ENCODE assay signal across 22 cellular contexts in the genomic region with DNA sequence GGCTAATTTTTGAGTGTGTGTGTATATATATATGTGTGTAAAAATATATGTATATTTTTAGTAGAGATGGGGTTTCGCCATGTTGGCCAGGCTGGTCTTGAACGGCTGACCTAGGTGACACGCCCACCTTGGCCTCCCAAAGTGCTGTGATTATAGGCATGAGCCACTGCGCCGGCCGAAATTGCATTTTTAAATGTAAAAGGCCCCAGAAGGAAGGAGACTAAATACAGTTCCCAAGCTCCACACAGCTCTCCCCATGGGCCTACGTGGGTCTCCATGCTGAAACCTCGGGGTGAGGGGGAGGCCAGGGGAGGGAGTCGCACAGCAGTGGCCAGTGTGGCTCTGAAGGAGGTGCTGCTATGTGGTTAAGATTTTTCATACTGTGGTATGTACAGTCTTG. TPM values are rescaled to one million over a fixed set of nuclear protein-coding genes. Genes with fewer than 3 reads are reported as not detected.
DNase-seq lines count a peak whose midpoint lies in the region; ATAC-seq and TF ChIP-seq lines count a peak whose summit lies in the region.
"Had no signal": no experiment of that assay in that cellular context is flagged by ENCODE, and none has a peak within 500 bp of the region (broad histone marks: within the 10 kb centered on the region; RNA-seq: fewer than 3 reads in every experiment).

No MANE protein-coding gene starts in this region.

- H3K4me1 ChIP-seq in colonic mucosa (no peaks in the 10 kb centered on the region), spleen (peaks cover 0 to 14% (median 9%) of the 10 kb centered on the region in 6 donors), testis (no peaks in the 10 kb centered on the region)

- WGBS in spleen, 5 donors, result 82 to 97% (median 93%) methylated on average over 9 of the region's 9 CpGs
- 86 to 92% methylated on average over 9 of the region's 9 CpGs for WGBS in testis, 2 donors

- intact Hi-C loops in colonic mucosa (cut with DNase I) (no loop called here), spleen (cut with DNase I; ENCODE audit: low total_unique reads) (no loop called here), testis (cut with DNase I; ENCODE audit: low total_unique reads) (no loop called here), posterior cingulate gyrus (cut with DNase I) (no loop called here)

- peaks cover 34% of the 10 kb centered on the region for H3K4me1 Mint-ChIP-seq in activated CD4-positive, alpha-beta T cell treated with anti-CD3 and anti-CD28 coated beads, Interleukin-2, amount 10 ng/mL, durations not matched to agents 7 days and 5 days
- H3K4me1 Mint-ChIP-seq in activated naive CD8-positive, alpha-beta T cell treated with anti-CD3 and anti-CD28 coated beads, Interleukin-2, amount 10 ng/mL, durations not matched to agents 7 days and 5 days, result peaks cover 16% of the 10 kb centered on the region
- peaks cover 29% of the 10 kb centered on the region for H3K4me1 Mint-ChIP-seq in activated naive CD8-positive, alpha-beta T cell treated with anti-CD3 and anti-CD28 coated beads for 36 hours

- CTCF ChIA-PET in activated CD4-positive, alpha-beta T cell treated with anti-CD3 and anti-CD28 coated beads, Interleukin-2, amount 10 ng/mL, durations not matched to agents 7 days and 5 days (lab: Charles Lee), result interaction anchor here (1.6 kb wide), 1 partner anchor 12 kb away, joined by 5 read pairs; no protein-coding TSS in a partner anchor

- TF ChIP-seq POLR2A in spleen (IDR thresholded peaks at IDR 0.05), result no peak
- TF ChIP-seq POLR2A in testis (IDR thresholded peaks at IDR 0.05), result no peak

- TF ChIP-seq CTCF in colonic mucosa (IDR thresholded peaks at IDR 0.05) (no peak), spleen (IDR thresholded peaks at IDR 0.05 in 8 of 11, conservative IDR thresholded peaks at IDR 0.05 in 3 of 11) (no peak), testis (IDR thresholded peaks at IDR 0.05) (no peak)

- H3K27ac ChIP-seq in colonic mucosa (no peak overlapping the region), spleen (no peak overlapping the region), testis (no peak overlapping the region)
- H3K27ac ChIP-seq: 22Rv1, HL-60 had no signal

- DNase-seq in activated CD4-positive, alpha-beta T cell treated with anti-CD3 and anti-CD28 coated beads, Interleukin-2, amount 10 ng/mL, durations not matched to agents 7 days and 5 days, result no peak
- DNase-seq in activated CD4-positive, alpha-beta T cell treated with anti-CD3 and anti-CD28 coated beads, Interleukin-2, amount 50 U/mL, for 1 hour, result no peak
- DNase-seq in activated naive CD8-positive, alpha-beta T cell treated with anti-CD3 and anti-CD28 coated beads, Interleukin-2, amount 10 ng/mL, durations not matched to agents 7 days and 5 days, result no peak
- no peak for DNase-seq in activated naive CD8-positive, alpha-beta T cell treated with anti-CD3 and anti-CD28 coated beads for 36 hours
- peak; percentile 13 for DNase-seq in colonic mucosa
- DNase-seq in spleen, result peak; percentile 51
- DNase-seq in testis, result no peak
- no peak for DNase-seq in posterior cingulate gyrus
- DNase-seq: AML-193; GF-D8; Kasumi-1; MG63; NCI-H1092 treated with DMSO at 0.1 percent for 48 hours; NCI-H146; NCI-H2081; NCI-H2171 treated with DMSO at 0.1 percent for 48 hours; NK-92 treated with Interleukin-12 subunit alpha and Interleukin-12 subunit beta, amount 100 ng/mL, for 24 hours; Right ventricle myocardium superior had no signal

- H3K4me3 Mint-ChIP-seq in activated CD4-positive, alpha-beta T cell treated with anti-CD3 and anti-CD28 coated beads, Interleukin-2, amount 10 ng/mL, durations not matched to agents 7 days and 5 days, result no peak overlapping the region
- H3K4me3 Mint-ChIP-seq in activated naive CD8-positive, alpha-beta T cell treated with anti-CD3 and anti-CD28 coated beads, Interleukin-2, amount 10 ng/mL, durations not matched to agents 7 days and 5 days, result peak overlapping the region; percentile 35
- H3K4me3 Mint-ChIP-seq in activated naive CD8-positive, alpha-beta T cell treated with anti-CD3 and anti-CD28 coated beads for 36 hours, result no peak overlapping the region
- H3K4me3 Mint-ChIP-seq: GM23338 had no signal

- H3K9ac ChIP-seq in colonic mucosa (ENCODE audit: low read depth in 2 of 2, low read length in 2 of 2), result no peak overlapping the region

- H3K9me3 ChIP-seq in colonic mucosa (no peaks in the 10 kb centered on the region), spleen (no peaks in the 10 kb centered on the region), testis (no peaks in the 10 kb centered on the region)
- H3K9me3 ChIP-seq: MG63 had no signal

- POLR2A ChIA-PET in activated CD4-positive, alpha-beta T cell treated with anti-CD3 and anti-CD28 coated beads, Interleukin-2, amount 10 ng/mL, durations not matched to agents 7 days and 5 days (lab: Charles Lee), result interaction anchor here (1.0 kb wide), 1 partner anchor 12 kb away, joined by 3 read pairs; no protein-coding TSS in a partner anchor
- POLR2A ChIA-PET in activated naive CD8-positive, alpha-beta T cell treated with anti-CD3 and anti-CD28 coated beads, Interleukin-2, amount 10 ng/mL, durations not matched to agents 7 days and 5 days (lab: Charles Lee), result interaction anchor here (1.7 to 5.6 kb wide), 3 partner anchors 11 to 24 kb away, joined by 5 to 47 read pairs (median 15); a partner anchor contains a TSS

- no peak overlapping the region for H3K4me3 ChIP-seq in colonic mucosa
- H3K4me3 ChIP-seq in spleen, result no peak overlapping the region
- no peak overlapping the region for H3K4me3 ChIP-seq in testis
- H3K4me3 ChIP-seq: GM23338, MG63 had no signal

- ATAC-seq in activated naive CD8-positive, alpha-beta T cell treated with anti-CD3 and anti-CD28 coated beads, Interleukin-2, amount 10 ng/mL, durations not matched to agents 7 days and 5 days (ENCODE audit: low read depth), result no peak
- ATAC-seq: HCT116 had no signal

- H3K36me3 ChIP-seq in colonic mucosa, result no peaks in the 10 kb centered on the region
- H3K36me3 ChIP-seq in spleen, result no peaks in the 10 kb centered on the region
- H3K36me3 ChIP-seq in testis (ENCODE audit: low read depth, missing control alignments), result no peaks in the 10 kb centered on the region
- H3K36me3 ChIP-seq: MG63 had no signal

- H3K36me3 Mint-ChIP-seq in activated CD4-positive, alpha-beta T cell treated with anti-CD3 and anti-CD28 coated beads, Interleukin-2, amount 10 ng/mL, durations not matched to agents 7 days and 5 days (ENCODE audit: low read depth), result peaks cover 2% of the 10 kb centered on the region
- peaks cover 2% of the 10 kb centered on the region for H3K36me3 Mint-ChIP-seq in activated naive CD8-positive, alpha-beta T cell treated with anti-CD3 and anti-CD28 coated beads, Interleukin-2, amount 10 ng/mL, durations not matched to agents 7 days and 5 days
- H3K36me3 Mint-ChIP-seq in activated naive CD8-positive, alpha-beta T cell treated with anti-CD3 and anti-CD28 coated beads for 36 hours, result no peaks in the 10 kb centered on the region

- H3K27ac Mint-ChIP-seq in activated CD4-positive, alpha-beta T cell treated with anti-CD3 and anti-CD28 coated beads, Interleukin-2, amount 10 ng/mL, durations not matched to agents 7 days and 5 days, result peak overlapping the region; percentile 87
- peak overlapping the region; percentile 78 for H3K27ac Mint-ChIP-seq in activated naive CD8-positive, alpha-beta T cell treated with anti-CD3 and anti-CD28 coated beads, Interleukin-2, amount 10 ng/mL, durations not matched to agents 7 days and 5 days
- H3K27ac Mint-ChIP-seq in activated naive CD8-positive, alpha-beta T cell treated with anti-CD3 and anti-CD28 coated beads for 36 hours, result no peak overlapping the region
- H3K27ac Mint-ChIP-seq: GM23338 had no signal

- H3K27me3 ChIP-seq in colonic mucosa (no peaks in the 10 kb centered on the region), spleen (replicated peaks in 1 of 7) (no peaks in the 10 kb centered on the region), testis (no peaks in the 10 kb centered on the region)
- H3K27me3 ChIP-seq: MG63 had no signal

- H3K27me3 Mint-ChIP-seq in activated CD4-positive, alpha-beta T cell treated with anti-CD3 and anti-CD28 coated beads, Interleukin-2, amount 10 ng/mL, durations not matched to agents 7 days and 5 days, result no peaks in the 10 kb centered on the region
- H3K27me3 Mint-ChIP-seq in activated naive CD8-positive, alpha-beta T cell treated with anti-CD3 and anti-CD28 coated beads, Interleukin-2, amount 10 ng/mL, durations not matched to agents 7 days and 5 days, result no peaks in the 10 kb centered on the region
- H3K27me3 Mint-ChIP-seq in activated naive CD8-positive, alpha-beta T cell treated with anti-CD3 and anti-CD28 coated beads for 36 hours, result no peaks in the 10 kb centered on the region

- H3K9me3 Mint-ChIP-seq in activated CD4-positive, alpha-beta T cell treated with anti-CD3 and anti-CD28 coated beads, Interleukin-2, amount 10 ng/mL, durations not matched to agents 7 days and 5 days, result peaks cover under 1% of the 10 kb centered on the region
- no peaks in the 10 kb centered on the region for H3K9me3 Mint-ChIP-seq in activated naive CD8-positive, alpha-beta T cell treated with anti-CD3 and anti-CD28 coated beads, Interleukin-2, amount 10 ng/mL, durations not matched to agents 7 days and 5 days
- peaks cover 3% of the 10 kb centered on the region for H3K9me3 Mint-ChIP-seq in activated naive CD8-positive, alpha-beta T cell treated with anti-CD3 and anti-CD28 coated beads for 36 hours

RNA-seq across cellular contexts. Expression of a gene that starts 12.8 kb away (rescaled TPM):
- total RNA-seq in activated CD4-positive, alpha-beta T cell treated with anti-CD3 and anti-CD28 coated beads, Interleukin-2, amount 10 ng/mL, durations not matched to agents 7 days and 5 days, result 10 to 100 TPM; 28.2 to 30.2 TPM
- 10 to 100 TPM; 38.8 to 39.8 TPM for total RNA-seq in activated naive CD8-positive, alpha-beta T cell treated with anti-CD3 and anti-CD28 coated beads, Interleukin-2, amount 10 ng/mL, durations not matched to agents 7 days and 5 days
- total RNA-seq in activated naive CD8-positive, alpha-beta T cell treated with anti-CD3 and anti-CD28 coated beads for 36 hours, result 10 to 100 TPM; 27.7 to 29.7 TPM
- total RNA-seq in colonic mucosa (10 to 100 TPM; 17.5 to 23.5 TPM), spleen (10 to 100 TPM; 11.6 to 27.9 (median 19.5) TPM), testis (10 to 100 TPM; 37.4 to 38.7 TPM)
- polyA plus RNA-seq in spleen (10 to 100 TPM; 11.9 to 19.0 (median 14.2) TPM), testis (ENCODE audit: insufficient read depth, low read depth, low replicate concordance) (32.7 TPM)

Comparison
In these comparisons a context has a peak if more than half of its experiments do, and no peak if none do; other contexts are left out.
1. DNase-seq: peak in colonic mucosa (single experiment) and spleen (single experiment); none in activated CD4-positive, alpha-beta T cell treated with anti-CD3 and anti-CD28 coated beads, Interleukin-2, amount 10 ng/mL, durations not matched to agents 7 days and 5 days (single experiment), activated CD4-positive, alpha-beta T cell treated with anti-CD3 and anti-CD28 coated beads, Interleukin-2, amount 50 U/mL, for 1 hour (single experiment), activated naive CD8-positive, alpha-beta T cell treated with anti-CD3 and anti-CD28 coated beads, Interleukin-2, amount 10 ng/mL, durations not matched to agents 7 days and 5 days (single experiment), activated naive CD8-positive, alpha-beta T cell treated with anti-CD3 and anti-CD28 coated beads for 36 hours (single experiment), testis (single experiment) and posterior cingulate gyrus (0 of 10).